Comparison of ENCODE assay signal across 23 cellular contexts in genomic region chrX:126580877-126581276, GRCh38. TPM values are rescaled to one million over a fixed set of nuclear protein-coding genes. Genes with fewer than 3 reads are reported as not detected.
"Had no signal": no experiment of that assay in that cellular context is flagged by ENCODE, and none has a peak within 500 bp of the region (broad histone marks: within the 10 kb centered on the region; RNA-seq: fewer than 3 reads in every experiment).

No MANE protein-coding gene starts in this region.

- H3K9me3 ChIP-seq: pancreas, testis had no signal

- H3K36me3 Mint-ChIP-seq: activated naive CD8-positive, alpha-beta T cell treated with anti-CD3 and anti-CD28 coated beads for 36 hours; brain; naive B cell had no signal

- H3K27ac Mint-ChIP-seq: activated CD4-positive, alpha-beta T cell treated with anti-CD3 and anti-CD28 coated beads, Interleukin-2, amount 10 ng/mL, durations not matched to agents 24 days and 14 days; activated CD8-positive, alpha-beta T cell treated with anti-CD3 and anti-CD28 coated beads, Interleukin-2, amount 10 ng/mL, durations not matched to agents 7 days and 5 days; activated naive CD8-positive, alpha-beta T cell treated with anti-CD3 and anti-CD28 coated beads for 36 hours; brain; naive B cell; T-helper 2 cell treated with Interferon-gamma antibody and Interleukin-4, amounts not matched to agents 5 μg/mL and 100 μg/mL, for 36 hours had no signal

- H3K4me3 ChIP-seq: pancreas, stomach, testis had no signal

- DNase-seq: activated CD4-positive, alpha-beta T cell treated with anti-CD3 and anti-CD28 coated beads, Interleukin-2, amount 10 ng/mL, durations not matched to agents 24 days and 14 days; activated CD4-positive, CD25-positive, alpha-beta regulatory T cell; activated CD8-positive, alpha-beta memory T cell treated with anti-CD3 and anti-CD28 coated beads, Interleukin-2, amount 50 U/mL, for 4 hours; activated CD8-positive, alpha-beta T cell treated with anti-CD3 and anti-CD28 coated beads, Interleukin-2, amount 10 ng/mL, durations not matched to agents 7 days and 5 days; activated effector memory CD4-positive, alpha-beta T cell treated with anti-CD3 and anti-CD28 coated beads, Interleukin-2, amount 50 U/mL, for 16 hours; activated naive CD8-positive, alpha-beta T cell treated with anti-CD3 and anti-CD28 coated beads for 36 hours; activated T-cell treated with anti-CD3 and anti-CD28 coated beads, Interleukin-2, amount 50 U/mL, for 48 hours; amygdala; cortex of kidney; effector CD4-positive, alpha-beta T cell; foreskin melanocyte; left colon; naive B cell; stimulated activated CD4-positive, alpha-beta T cell treated with anti-CD3 and anti-CD28 coated beads, Interleukin-12 subunit alpha, Interleukin-12 subunit beta, amount 100 ng/mL, for 4 hours; stimulated activated CD4-positive, alpha-beta T cell treated with anti-CD3 and anti-CD28 coated beads, Interleukin-2, amount 100 ng/mL, for 24 hours; stomach; testis had no signal

- H3K4me1 Mint-ChIP-seq: activated CD4-positive, alpha-beta T cell treated with anti-CD3 and anti-CD28 coated beads, Interleukin-2, amount 10 ng/mL, durations not matched to agents 24 days and 14 days; activated naive CD8-positive, alpha-beta T cell treated with anti-CD3 and anti-CD28 coated beads for 36 hours; brain; central memory CD8-positive, alpha-beta T cell; naive B cell had no signal

- H3K36me3 ChIP-seq: pancreas, stomach had no signal

- H3K4me3 Mint-ChIP-seq: activated CD4-positive, alpha-beta T cell treated with anti-CD3 and anti-CD28 coated beads, Interleukin-2, amount 10 ng/mL, durations not matched to agents 24 days and 14 days; activated CD8-positive, alpha-beta T cell treated with anti-CD3 and anti-CD28 coated beads, Interleukin-2, amount 10 ng/mL, durations not matched to agents 7 days and 5 days; activated naive CD8-positive, alpha-beta T cell treated with anti-CD3 and anti-CD28 coated beads for 36 hours; brain; central memory CD8-positive, alpha-beta T cell; naive B cell; T-helper 2 cell treated with Interferon-gamma antibody and Interleukin-4, amounts not matched to agents 5 μg/mL and 100 μg/mL, for 36 hours had no signal

- H3K9me3 Mint-ChIP-seq: activated naive CD8-positive, alpha-beta T cell treated with anti-CD3 and anti-CD28 coated beads for 36 hours; T-helper 2 cell treated with Interferon-gamma antibody and Interleukin-4, amounts not matched to agents 5 μg/mL and 100 μg/mL, for 36 hours had no signal

- FAIRE-seq: pancreas had no signal

- H3K4me1 ChIP-seq: pancreas, stomach, testis had no signal

- ATAC-seq: activated CD8-positive, alpha-beta T cell treated with anti-CD3 and anti-CD28 coated beads, Interleukin-2, amount 10 ng/mL, durations not matched to agents 7 days and 5 days; left colon; pancreas had no signal

- H3K27me3 ChIP-seq: testis had no signal

- H3K27ac ChIP-seq: epithelial cell of prostate, pancreas, stomach, testis had no signal

- H3K27me3 Mint-ChIP-seq: activated CD4-positive, alpha-beta T cell treated with anti-CD3 and anti-CD28 coated beads, Interleukin-2, amount 10 ng/mL, durations not matched to agents 24 days and 14 days; activated naive CD8-positive, alpha-beta T cell treated with anti-CD3 and anti-CD28 coated beads for 36 hours; brain; central memory CD8-positive, alpha-beta T cell; naive B cell had no signal

RNA-seq across cellular contexts. Expression of gene DCAF12L1, which starts 28.3 kb away (rescaled TPM):
- total RNA-seq: activated CD4-positive, alpha-beta T cell treated with anti-CD3 and anti-CD28 coated beads, Interleukin-2, amount 10 ng/mL, durations not matched to agents 24 days and 14 days; activated CD8-positive, alpha-beta T cell treated with anti-CD3 and anti-CD28 coated beads, Interleukin-2, amount 10 ng/mL, durations not matched to agents 7 days and 5 days; activated naive CD8-positive, alpha-beta T cell treated with anti-CD3 and anti-CD28 coated beads for 36 hours; fibroblast of lung; left colon had no signal
- polyA plus RNA-seq: fibroblast of lung, pancreas had no signal
